ENCODE assay signal across 1 cellular context in the genomic region with DNA sequence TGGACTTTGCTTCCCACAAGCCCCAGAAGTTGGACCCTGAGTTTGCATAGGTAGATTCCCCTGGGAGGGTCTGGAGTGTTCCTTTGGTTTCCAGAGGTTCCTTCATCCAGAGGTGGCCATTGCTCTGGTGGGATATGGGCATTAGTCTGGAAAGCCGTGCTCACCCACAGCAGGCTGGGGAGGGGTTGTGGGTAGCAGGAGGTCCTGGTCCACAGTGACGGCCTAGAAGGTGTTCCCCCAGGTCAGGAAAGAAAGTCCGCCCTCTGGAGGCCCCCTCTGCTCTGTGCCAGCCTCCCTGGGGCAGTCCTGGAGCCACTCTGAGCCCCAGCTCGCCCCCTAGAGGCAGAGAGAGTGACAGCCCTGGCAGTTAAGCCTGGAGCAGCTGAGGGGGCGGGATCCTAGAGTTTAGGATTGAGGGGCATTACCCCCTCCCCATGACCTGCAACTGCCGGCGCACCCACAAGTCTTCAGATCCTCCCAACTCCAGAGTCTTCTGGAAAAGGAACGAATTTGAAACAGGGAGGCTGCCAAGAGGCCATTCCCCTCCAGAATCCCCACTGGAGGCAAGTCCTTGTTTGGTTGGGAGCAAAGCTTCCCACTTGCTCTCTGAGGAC.
TF ChIP-seq lines count a peak whose summit lies in the region.

No MANE protein-coding gene starts in this region.

TF ChIP-seq in K562, 482 proteins besides CTCF, POLR2A, EP300 and RAD21 (continued from another document and continues in another):
- TF ChIP-seq ZNF609 (CRISPR knock-in tag; IDR thresholded peaks at IDR 0.05; ENCODE audit: borderline replicate concordance) (no peak), RCOR1 (IDR thresholded peaks at IDR 0.05; ENCODE audit: borderline replicate concordance in 1 of 2, low read depth in 2 of 2, low read length in 2 of 2) (peak in 1 of 2 experiments; percentile 39; a peak in 1 of 4 replicates), BMI1 (IDR thresholded peaks at IDR 0.05; ENCODE audit: low read length) (no peak), KAT2B (IDR thresholded peaks at IDR 0.05; ENCODE audit: low read depth, low read length) (no peak), CREB3 (tag; conservative IDR thresholded peaks at IDR 0.05; ENCODE audit: low read depth) (no peak), ZNF398 (CRISPR knock-in tag; IDR thresholded peaks at IDR 0.05) (no peak), ZNF644 (tag; IDR thresholded peaks at IDR 0.05; ENCODE audit: low read depth) (no peak), ZFP36 (IDR thresholded peaks at IDR 0.05; ENCODE audit: low read depth, low read length, partially characterized antibody) (no peak), ZNF79 (CRISPR knock-in tag; IDR thresholded peaks at IDR 0.05; ENCODE audit: low read depth) (no peak), KLF16 (IDR thresholded peaks at IDR 0.05) (peak; percentile 64), E2F8 (IDR thresholded peaks at IDR 0.05; ENCODE audit: low read depth, partially characterized antibody) (no peak), ZNF384 (IDR thresholded peaks at IDR 0.05; ENCODE audit: low read depth, low read length) (0 out of 2 replicates have a peak, but pooled peaks have one; percentile 26), NR2F6 (CRISPR knock-in tag; IDR thresholded peaks at IDR 0.05) (no peak), ZNF253 (CRISPR knock-in tag; conservative IDR thresholded peaks at IDR 0.05) (no peak), HCFC1 (IDR thresholded peaks at IDR 0.05; ENCODE audit: low read depth, low read length) (0 out of 2 replicates have a peak, but pooled peaks have one; percentile 28), CTBP1 (IDR thresholded peaks at IDR 0.05; ENCODE audit: borderline replicate concordance) (peak; percentile 66), XRCC5 (IDR thresholded peaks at IDR 0.05; ENCODE audit: low read depth, low read length) (peak; percentile 90), TRIM24 (IDR thresholded peaks at IDR 0.05) (no peak)
- TF ChIP-seq, protein P1, sequence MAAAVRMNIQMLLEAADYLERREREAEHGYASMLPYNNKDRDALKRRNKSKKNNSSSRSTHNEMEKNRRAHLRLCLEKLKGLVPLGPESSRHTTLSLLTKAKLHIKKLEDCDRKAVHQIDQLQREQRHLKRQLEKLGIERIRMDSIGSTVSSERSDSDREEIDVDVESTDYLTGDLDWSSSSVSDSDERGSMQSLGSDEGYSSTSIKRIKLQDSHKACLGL (CRISPR knock-in tag; IDR thresholded peaks at IDR 0.05; ENCODE audit: borderline replicate concordance, poor library complexity, severe bottlenecking), result no peak
- TF ChIP-seq, protein P2, sequence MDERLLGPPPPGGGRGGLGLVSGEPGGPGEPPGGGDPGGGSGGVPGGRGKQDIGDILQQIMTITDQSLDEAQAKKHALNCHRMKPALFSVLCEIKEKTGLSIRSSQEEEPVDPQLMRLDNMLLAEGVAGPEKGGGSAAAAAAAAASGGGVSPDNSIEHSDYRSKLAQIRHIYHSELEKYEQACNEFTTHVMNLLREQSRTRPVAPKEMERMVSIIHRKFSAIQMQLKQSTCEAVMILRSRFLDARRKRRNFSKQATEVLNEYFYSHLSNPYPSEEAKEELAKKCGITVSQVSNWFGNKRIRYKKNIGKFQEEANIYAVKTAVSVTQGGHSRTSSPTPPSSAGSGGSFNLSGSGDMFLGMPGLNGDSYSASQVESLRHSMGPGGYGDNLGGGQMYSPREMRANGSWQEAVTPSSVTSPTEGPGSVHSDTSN (CRISPR knock-in tag; IDR thresholded peaks at IDR 0.05; ENCODE audit: low read depth), result no peak
- TF ChIP-seq, protein P2 (tag; conservative IDR thresholded peaks at IDR 0.05; ENCODE audit: low read depth), result no peak
- TF ChIP-seq, protein P3, sequence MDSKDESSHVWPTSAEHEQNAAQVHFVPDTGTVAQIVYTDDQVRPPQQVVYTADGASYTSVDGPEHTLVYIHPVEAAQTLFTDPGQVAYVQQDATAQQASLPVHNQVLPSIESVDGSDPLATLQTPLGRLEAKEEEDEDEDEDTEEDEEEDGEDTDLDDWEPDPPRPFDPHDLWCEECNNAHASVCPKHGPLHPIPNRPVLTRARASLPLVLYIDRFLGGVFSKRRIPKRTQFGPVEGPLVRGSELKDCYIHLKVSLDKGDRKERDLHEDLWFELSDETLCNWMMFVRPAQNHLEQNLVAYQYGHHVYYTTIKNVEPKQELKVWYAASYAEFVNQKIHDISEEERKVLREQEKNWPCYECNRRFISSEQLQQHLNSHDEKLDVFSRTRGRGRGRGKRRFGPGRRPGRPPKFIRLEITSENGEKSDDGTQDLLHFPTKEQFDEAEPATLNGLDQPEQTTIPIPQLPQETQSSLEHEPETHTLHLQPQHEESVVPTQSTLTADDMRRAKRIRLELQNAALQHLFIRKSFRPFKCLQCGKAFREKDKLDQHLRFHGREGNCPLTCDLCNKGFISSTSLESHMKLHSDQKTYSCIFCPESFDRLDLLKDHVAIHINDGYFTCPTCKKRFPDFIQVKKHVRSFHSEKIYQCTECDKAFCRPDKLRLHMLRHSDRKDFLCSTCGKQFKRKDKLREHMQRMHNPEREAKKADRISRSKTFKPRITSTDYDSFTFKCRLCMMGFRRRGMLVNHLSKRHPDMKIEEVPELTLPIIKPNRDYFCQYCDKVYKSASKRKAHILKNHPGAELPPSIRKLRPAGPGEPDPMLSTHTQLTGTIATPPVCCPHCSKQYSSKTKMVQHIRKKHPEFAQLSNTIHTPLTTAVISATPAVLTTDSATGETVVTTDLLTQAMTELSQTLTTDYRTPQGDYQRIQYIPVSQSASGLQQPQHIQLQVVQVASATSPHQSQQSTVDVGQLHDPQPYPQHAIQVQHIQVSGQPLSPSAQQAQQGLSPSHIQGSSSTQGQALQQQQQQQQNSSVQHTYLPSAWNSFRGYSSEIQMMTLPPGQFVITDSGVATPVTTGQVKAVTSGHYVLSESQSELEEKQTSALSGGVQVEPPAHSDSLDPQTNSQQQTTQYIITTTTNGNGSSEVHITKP (IDR thresholded peaks at IDR 0.05; ENCODE audit: partially characterized antibody), result peak; percentile 63
